1 cellular context compared by ENCODE assay signal in the genomic region with DNA sequence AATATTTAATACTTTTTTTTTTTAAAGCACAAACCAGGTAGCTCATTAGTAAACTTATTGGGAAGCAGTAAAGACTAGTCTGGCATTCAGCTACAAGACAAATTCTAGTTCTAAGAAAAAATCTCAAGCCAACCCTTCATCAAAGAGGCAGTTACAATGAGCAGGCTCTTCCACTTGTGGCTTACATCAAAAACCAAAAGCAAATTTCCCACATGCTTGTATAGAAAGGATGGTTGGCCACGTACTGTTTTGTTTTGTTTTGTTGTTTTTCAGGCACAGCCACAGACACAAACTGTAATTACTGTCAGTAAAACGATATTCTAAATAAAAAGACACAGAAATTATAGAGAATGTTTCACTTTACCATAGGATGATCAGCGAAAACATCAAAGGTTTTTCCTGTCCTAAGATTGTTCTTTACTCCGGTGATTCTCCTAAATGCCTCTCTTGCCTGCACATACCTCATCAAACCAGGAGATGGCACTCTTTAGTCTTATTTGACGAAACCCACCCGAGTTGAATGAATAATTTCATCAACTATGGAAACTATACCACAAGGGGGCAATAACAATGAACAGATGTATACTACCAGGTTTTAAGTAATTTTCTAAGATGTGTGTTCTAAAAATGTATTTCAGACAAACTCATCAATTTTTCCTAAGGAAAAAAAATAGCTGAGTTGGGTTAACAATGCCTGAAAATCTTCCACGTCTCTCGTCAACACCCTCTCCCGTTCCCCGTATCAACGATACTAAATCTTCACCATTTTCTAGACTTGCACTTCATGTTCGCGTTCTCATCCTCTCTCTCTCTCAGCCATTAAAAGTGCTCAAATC.
TF ChIP-seq lines count a peak whose summit lies in the region.

No MANE protein-coding gene starts in this region.

TF ChIP-seq in HepG2, 621 proteins besides CTCF, POLR2A, EP300 and RAD21 (continued from another document and continues in another):
- TF ChIP-seq AHDC1 (CRISPR knock-in tag; IDR thresholded peaks at IDR 0.05; ENCODE audit: borderline replicate concordance), result no peak
- peak; percentile 93 for TF ChIP-seq MIXL1 (CRISPR knock-in tag; IDR thresholded peaks at IDR 0.05)
- TF ChIP-seq ZBTB8A (CRISPR knock-in tag; IDR thresholded peaks at IDR 0.05; ENCODE audit: borderline replicate concordance, low read depth), result no peak
- TF ChIP-seq, protein P1, sequence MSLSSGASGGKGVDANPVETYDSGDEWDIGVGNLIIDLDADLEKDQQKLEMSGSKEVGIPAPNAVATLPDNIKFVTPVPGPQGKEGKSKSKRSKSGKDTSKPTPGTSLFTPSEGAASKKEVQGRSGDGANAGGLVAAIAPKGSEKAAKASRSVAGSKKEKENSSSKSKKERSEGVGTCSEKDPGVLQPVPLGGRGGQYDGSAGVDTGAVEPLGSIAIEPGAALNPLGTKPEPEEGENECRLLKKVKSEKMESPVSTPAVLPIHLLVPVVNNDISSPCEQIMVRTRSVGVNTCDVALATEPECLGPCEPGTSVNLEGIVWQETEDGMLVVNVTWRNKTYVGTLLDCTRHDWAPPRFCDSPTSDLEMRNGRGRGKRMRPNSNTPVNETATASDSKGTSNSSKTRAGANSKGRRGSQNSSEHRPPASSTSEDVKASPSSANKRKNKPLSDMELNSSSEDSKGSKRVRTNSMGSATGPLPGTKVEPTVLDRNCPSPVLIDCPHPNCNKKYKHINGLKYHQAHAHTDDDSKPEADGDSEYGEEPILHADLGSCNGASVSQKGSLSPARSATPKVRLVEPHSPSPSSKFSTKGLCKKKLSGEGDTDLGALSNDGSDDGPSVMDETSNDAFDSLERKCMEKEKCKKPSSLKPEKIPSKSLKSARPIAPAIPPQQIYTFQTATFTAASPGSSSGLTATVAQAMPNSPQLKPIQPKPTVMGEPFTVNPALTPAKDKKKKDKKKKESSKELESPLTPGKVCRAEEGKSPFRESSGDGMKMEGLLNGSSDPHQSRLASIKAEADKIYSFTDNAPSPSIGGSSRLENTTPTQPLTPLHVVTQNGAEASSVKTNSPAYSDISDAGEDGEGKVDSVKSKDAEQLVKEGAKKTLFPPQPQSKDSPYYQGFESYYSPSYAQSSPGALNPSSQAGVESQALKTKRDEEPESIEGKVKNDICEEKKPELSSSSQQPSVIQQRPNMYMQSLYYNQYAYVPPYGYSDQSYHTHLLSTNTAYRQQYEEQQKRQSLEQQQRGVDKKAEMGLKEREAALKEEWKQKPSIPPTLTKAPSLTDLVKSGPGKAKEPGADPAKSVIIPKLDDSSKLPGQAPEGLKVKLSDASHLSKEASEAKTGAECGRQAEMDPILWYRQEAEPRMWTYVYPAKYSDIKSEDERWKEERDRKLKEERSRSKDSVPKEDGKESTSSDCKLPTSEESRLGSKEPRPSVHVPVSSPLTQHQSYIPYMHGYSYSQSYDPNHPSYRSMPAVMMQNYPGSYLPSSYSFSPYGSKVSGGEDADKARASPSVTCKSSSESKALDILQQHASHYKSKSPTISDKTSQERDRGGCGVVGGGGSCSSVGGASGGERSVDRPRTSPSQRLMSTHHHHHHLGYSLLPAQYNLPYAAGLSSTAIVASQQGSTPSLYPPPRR (CRISPR knock-in tag; IDR thresholded peaks at IDR 0.05; ENCODE audit: borderline replicate concordance), result no peak
- TF ChIP-seq RARA (CRISPR knock-in tag; IDR thresholded peaks at IDR 0.05), result no peak
- TF ChIP-seq ZNF816 (CRISPR knock-in tag; IDR thresholded peaks at IDR 0.05; ENCODE audit: borderline replicate concordance), result no peak
- no peak for TF ChIP-seq ZNF713 (CRISPR knock-in tag; IDR thresholded peaks at IDR 0.05)
- TF ChIP-seq ZNF577 (CRISPR knock-in tag; IDR thresholded peaks at IDR 0.05; ENCODE audit: borderline replicate concordance, low read depth), result no peak
- TF ChIP-seq GMEB2 (CRISPR knock-in tag; IDR thresholded peaks at IDR 0.05; ENCODE audit: low read depth), result no peak
- no peak for TF ChIP-seq KDM1A (CRISPR knock-in tag; IDR thresholded peaks at IDR 0.05)
- TF ChIP-seq ZNF253 (CRISPR knock-in tag; IDR thresholded peaks at IDR 0.05; ENCODE audit: borderline replicate concordance), result no peak
- TF ChIP-seq FOXK1 (CRISPR knock-in tag; IDR thresholded peaks at IDR 0.05; ENCODE audit: borderline replicate concordance, low read depth), result no peak
- TF ChIP-seq MATR3 (CRISPR knock-in tag; IDR thresholded peaks at IDR 0.05), result no peak
- TF ChIP-seq SMAD1 (CRISPR knock-in tag; IDR thresholded peaks at IDR 0.05; ENCODE audit: borderline replicate concordance, low read depth), result no peak
- TF ChIP-seq, protein P2, sequence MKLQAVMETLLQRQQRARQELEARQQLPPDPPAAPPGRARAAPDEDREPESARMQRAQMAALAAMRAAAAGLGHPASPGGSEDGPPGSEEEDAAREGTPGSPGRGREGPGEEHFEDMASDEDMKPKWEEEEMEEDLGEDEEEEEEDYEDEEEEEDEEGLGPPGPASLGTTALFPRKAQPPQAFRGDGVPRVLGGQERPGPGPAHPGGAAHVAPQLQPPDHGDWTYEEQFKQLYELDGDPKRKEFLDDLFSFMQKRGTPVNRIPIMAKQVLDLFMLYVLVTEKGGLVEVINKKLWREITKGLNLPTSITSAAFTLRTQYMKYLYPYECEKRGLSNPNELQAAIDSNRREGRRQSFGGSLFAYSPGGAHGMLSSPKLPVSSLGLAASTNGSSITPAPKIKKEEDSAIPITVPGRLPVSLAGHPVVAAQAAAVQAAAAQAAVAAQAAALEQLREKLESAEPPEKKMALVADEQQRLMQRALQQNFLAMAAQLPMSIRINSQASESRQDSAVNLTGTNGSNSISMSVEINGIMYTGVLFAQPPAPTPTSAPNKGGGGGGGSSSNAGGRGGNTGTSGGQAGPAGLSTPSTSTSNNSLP (IDR thresholded peaks at IDR 0.05; ENCODE audit: low read depth, low read length), result peak; percentile 100
- no peak for TF ChIP-seq ZNF274 (CRISPR knock-in tag; IDR thresholded peaks at IDR 0.05)
- TF ChIP-seq ZNF570 (CRISPR knock-in tag; IDR thresholded peaks at IDR 0.05; ENCODE audit: borderline replicate concordance), result no peak
- no peak for TF ChIP-seq TGIF2 (CRISPR knock-in tag; IDR thresholded peaks at IDR 0.05)
- no peak for TF ChIP-seq PHB2 (IDR thresholded peaks at IDR 0.05; ENCODE audit: partially characterized antibody)
- TF ChIP-seq THAP11 (CRISPR knock-in tag; IDR thresholded peaks at IDR 0.05), result peak; percentile 43; the same call in 1 of the 2 replicates
- TF ChIP-seq SMAD3 (CRISPR knock-in tag; IDR thresholded peaks at IDR 0.05), result no peak
- no peak for TF ChIP-seq PATZ1 (CRISPR knock-in tag; IDR thresholded peaks at IDR 0.05)
- TF ChIP-seq ZKSCAN8 (CRISPR knock-in tag; IDR thresholded peaks at IDR 0.05; ENCODE audit: borderline replicate concordance), result peak; percentile 64; the same call in 1 of the 2 replicates
- TF ChIP-seq PTBP1 (IDR thresholded peaks at IDR 0.05; ENCODE audit: low read depth, low read length, poor library complexity, severe bottlenecking), result no peak
- TF ChIP-seq RORA (CRISPR knock-in tag; IDR thresholded peaks at IDR 0.05), result no peak
- no peak for TF ChIP-seq MLLT10 (CRISPR knock-in tag; IDR thresholded peaks at IDR 0.05)
- TF ChIP-seq, protein P3, sequence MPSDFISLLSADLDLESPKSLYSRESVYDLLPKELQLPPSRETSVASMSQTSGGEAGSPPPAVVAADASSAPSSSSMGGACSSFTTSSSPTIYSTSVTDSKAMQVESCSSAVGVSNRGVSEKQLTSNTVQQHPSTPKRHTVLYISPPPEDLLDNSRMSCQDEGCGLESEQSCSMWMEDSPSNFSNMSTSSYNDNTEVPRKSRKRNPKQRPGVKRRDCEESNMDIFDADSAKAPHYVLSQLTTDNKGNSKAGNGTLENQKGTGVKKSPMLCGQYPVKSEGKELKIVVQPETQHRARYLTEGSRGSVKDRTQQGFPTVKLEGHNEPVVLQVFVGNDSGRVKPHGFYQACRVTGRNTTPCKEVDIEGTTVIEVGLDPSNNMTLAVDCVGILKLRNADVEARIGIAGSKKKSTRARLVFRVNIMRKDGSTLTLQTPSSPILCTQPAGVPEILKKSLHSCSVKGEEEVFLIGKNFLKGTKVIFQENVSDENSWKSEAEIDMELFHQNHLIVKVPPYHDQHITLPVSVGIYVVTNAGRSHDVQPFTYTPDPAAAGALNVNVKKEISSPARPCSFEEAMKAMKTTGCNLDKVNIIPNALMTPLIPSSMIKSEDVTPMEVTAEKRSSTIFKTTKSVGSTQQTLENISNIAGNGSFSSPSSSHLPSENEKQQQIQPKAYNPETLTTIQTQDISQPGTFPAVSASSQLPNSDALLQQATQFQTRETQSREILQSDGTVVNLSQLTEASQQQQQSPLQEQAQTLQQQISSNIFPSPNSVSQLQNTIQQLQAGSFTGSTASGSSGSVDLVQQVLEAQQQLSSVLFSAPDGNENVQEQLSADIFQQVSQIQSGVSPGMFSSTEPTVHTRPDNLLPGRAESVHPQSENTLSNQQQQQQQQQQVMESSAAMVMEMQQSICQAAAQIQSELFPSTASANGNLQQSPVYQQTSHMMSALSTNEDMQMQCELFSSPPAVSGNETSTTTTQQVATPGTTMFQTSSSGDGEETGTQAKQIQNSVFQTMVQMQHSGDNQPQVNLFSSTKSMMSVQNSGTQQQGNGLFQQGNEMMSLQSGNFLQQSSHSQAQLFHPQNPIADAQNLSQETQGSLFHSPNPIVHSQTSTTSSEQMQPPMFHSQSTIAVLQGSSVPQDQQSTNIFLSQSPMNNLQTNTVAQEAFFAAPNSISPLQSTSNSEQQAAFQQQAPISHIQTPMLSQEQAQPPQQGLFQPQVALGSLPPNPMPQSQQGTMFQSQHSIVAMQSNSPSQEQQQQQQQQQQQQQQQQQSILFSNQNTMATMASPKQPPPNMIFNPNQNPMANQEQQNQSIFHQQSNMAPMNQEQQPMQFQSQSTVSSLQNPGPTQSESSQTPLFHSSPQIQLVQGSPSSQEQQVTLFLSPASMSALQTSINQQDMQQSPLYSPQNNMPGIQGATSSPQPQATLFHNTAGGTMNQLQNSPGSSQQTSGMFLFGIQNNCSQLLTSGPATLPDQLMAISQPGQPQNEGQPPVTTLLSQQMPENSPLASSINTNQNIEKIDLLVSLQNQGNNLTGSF (CRISPR knock-in tag; IDR thresholded peaks at IDR 0.05), result no peak
- no peak for TF ChIP-seq MXD4 (CRISPR knock-in tag; IDR thresholded peaks at IDR 0.05)
- TF ChIP-seq SAP130 (CRISPR knock-in tag; IDR thresholded peaks at IDR 0.05; ENCODE audit: low read depth), result peak; percentile 37; the same call in 1 of the 2 replicates
- TF ChIP-seq MED1 (CRISPR knock-in tag; IDR thresholded peaks at IDR 0.05), result no peak
